In the genomic region with DNA sequence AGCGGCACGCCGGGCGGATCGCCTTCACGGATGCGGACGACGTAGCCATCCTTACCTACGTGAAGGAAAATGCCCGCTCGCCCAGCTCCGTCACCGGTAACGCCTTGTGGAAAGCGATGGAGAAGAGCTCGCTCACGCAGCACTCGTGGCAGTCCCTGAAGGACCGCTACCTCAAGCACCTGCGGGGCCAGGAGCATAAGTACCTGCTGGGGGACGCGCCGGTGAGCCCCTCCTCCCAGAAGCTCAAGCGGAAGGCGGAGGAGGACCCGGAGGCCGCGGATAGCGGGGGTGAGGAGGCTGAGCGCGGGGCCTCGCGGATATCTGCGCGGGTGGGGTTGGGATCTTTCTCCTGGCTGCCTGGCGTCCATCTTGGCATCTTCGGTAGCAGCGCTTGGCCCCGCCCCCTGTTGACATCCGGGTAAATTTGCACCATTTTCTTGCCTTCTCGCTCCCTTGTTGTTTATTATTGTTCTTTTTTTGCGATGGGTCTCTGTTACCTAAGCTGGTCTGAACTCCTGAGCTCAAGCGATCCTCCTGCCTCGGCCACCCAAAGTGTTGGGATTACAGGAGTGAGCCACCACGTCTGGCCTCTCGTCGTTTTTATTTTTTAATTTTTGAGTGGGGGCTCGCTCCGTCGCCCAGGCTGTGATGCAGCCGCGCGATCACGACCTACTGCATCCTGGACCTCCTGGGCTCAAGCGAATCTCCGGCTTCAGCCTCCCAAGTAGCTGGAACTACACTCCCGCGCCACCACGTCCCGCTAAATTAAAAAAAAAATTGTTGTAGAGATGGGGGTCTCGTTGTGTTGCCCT, we compare ENCODE assay signal across 9 cellular contexts. TPM values are rescaled to one million over a fixed set of nuclear protein-coding genes. Genes with fewer than 3 reads are reported as not detected.
A peak's percentile ranks its signal among the peaks of the same experiment; 100 is the strongest.
DNase-seq lines count a peak whose midpoint lies in the region; ATAC-seq and TF ChIP-seq lines count a peak whose summit lies in the region.
"Had no signal": no experiment of that assay in that cellular context is flagged by ENCODE, and none has a peak within 500 bp of the region (broad histone marks: within the 10 kb centered on the region; RNA-seq: fewer than 3 reads in every experiment).

No MANE protein-coding gene starts in this region.

- no peaks in the 10 kb centered on the region for H3K27me3 Mint-ChIP-seq in activated CD4-positive, alpha-beta memory T cell treated with anti-CD3 and anti-CD28 coated beads, Interleukin-2, amount 10 ng/mL, durations not matched to agents 7 days and 5 days

- DNase-seq in BJ (ENCODE audit: low read depth) = no peak
- peak; percentile 50 for DNase-seq in GM19238 (ENCODE audit: insufficient read length, low spot score)
- peak; percentile 42 for DNase-seq in NCI-H748 treated with DMSO at 0.1 percent for 48 hours (lab: John Stamatoyannopoulos, UW)
- peak; percentile 88 for DNase-seq in activated CD4-positive, alpha-beta memory T cell treated with anti-CD3 and anti-CD28 coated beads, Interleukin-2, amount 10 ng/mL, durations not matched to agents 7 days and 5 days
- DNase-seq in ecto neural progenitor cell (ENCODE audit: low spot score) = peak; percentile 83
- peak; percentile 81 for DNase-seq in lung (ENCODE audit: low spot score)
- peak; percentile 65 to 84 (median 77) for DNase-seq in stimulated activated CD4-positive, alpha-beta T cell treated with anti-CD3 and anti-CD28 coated beads, TNF-alpha, amount 100 ng/mL, for 24 hours (ENCODE audit: low read depth in 3 of 3)

- peak overlapping the region; percentile 83 to 99 for H3K27ac ChIP-seq in lung (ENCODE audit: low read depth in 1 of 2, low read length in 1 of 2)

- peaks cover 63% of the 10 kb centered on the region for H3K36me3 Mint-ChIP-seq in activated CD4-positive, alpha-beta memory T cell treated with anti-CD3 and anti-CD28 coated beads, Interleukin-2, amount 10 ng/mL, durations not matched to agents 7 days and 5 days (ENCODE audit: low read depth)

- peak overlapping the region; percentile 96 for H3K4me3 ChIP-seq in BJ (ENCODE audit: low read depth, low read length)
- peak overlapping the region; percentile 96 for H3K4me3 ChIP-seq in lung

- 0% methylated on average over 61 to 62 of the region's 62 CpGs for WGBS in lung, 2 donors

- TF ChIP-seq CTCF in BJ (IDR thresholded peaks at IDR 0.05; ENCODE audit: insufficient read depth, low read depth, low read length) (no peak), lung (IDR thresholded peaks at IDR 0.05; ENCODE audit: control extremely low read depth, extremely low read depth) (no peak)

- peak overlapping the region; percentile 99 for H3K27ac Mint-ChIP-seq in activated CD4-positive, alpha-beta memory T cell treated with anti-CD3 and anti-CD28 coated beads, Interleukin-2, amount 10 ng/mL, durations not matched to agents 7 days and 5 days

- peaks cover 0 to 1% of the 10 kb centered on the region in 2 donors for H3K9me3 ChIP-seq in lung (ENCODE audit: control insufficient read depth in 2 of 2, insufficient read depth in 1 of 2, low read length in 1 of 2)

- CTCF ChIA-PET in BJ (lab: Yijun Ruan, JAX) = interaction anchor here (1.0 to 1.5 kb wide), 2 partner anchors 11 to 115 kb away, joined by 4 to 5 read pairs; no protein-coding TSS in a partner anchor
- CTCF ChIA-PET in activated CD4-positive, alpha-beta memory T cell treated with anti-CD3 and anti-CD28 coated beads, Interleukin-2, amount 10 ng/mL, durations not matched to agents 7 days and 5 days (lab: Charles Lee) = interaction anchor here (0.6 to 3.7 kb wide), 9 partner anchors 27 to 449 kb away, joined by 3 to 30 read pairs (median 5); partner anchors contain the start of genes ADAT1, TMEM170A and TMEM231

- peak; percentile 40 for ATAC-seq in HG03432 (IDR thresholded peaks at IDR 0.05; ENCODE audit: unreplicated experiment)
- peak; percentile 69 for ATAC-seq in lung (ENCODE audit: insufficient read depth, low FRiP score)

- no peaks in the 10 kb centered on the region for H3K27me3 ChIP-seq in BJ (ENCODE audit: control insufficient read depth, insufficient read depth, low read length)
- no peaks in the 10 kb centered on the region for H3K27me3 ChIP-seq in lung (ENCODE audit: control insufficient read depth, insufficient read depth)

- POLR2A ChIA-PET in BJ (lab: Charles Lee) = interaction anchor here (0.5 to 1.0 kb wide), 3 partner anchors 26 to 1542 kb away, joined by 3 to 8 read pairs (median 7); partner anchors contain the start of genes ADAT1 and MON1B
- POLR2A ChIA-PET in activated CD4-positive, alpha-beta memory T cell treated with anti-CD3 and anti-CD28 coated beads, Interleukin-2, amount 10 ng/mL, durations not matched to agents 7 days and 5 days (lab: Charles Lee) = interaction anchor here (0.7 to 8.6 kb wide), 30 partner anchors 10 to 1542 kb away, joined by 3 to 184 read pairs (median 6); partner anchors contain the start of genes ADAT1, CFDP1, GABARAPL2 and MON1B

- peaks cover 70% of the 10 kb centered on the region for H3K4me1 Mint-ChIP-seq in activated CD4-positive, alpha-beta memory T cell treated with anti-CD3 and anti-CD28 coated beads, Interleukin-2, amount 10 ng/mL, durations not matched to agents 7 days and 5 days

- peak overlapping the region; percentile 95 for H3K4me3 Mint-ChIP-seq in activated CD4-positive, alpha-beta memory T cell treated with anti-CD3 and anti-CD28 coated beads, Interleukin-2, amount 10 ng/mL, durations not matched to agents 7 days and 5 days

- peaks cover 13 to 14% of the 10 kb centered on the region in 2 donors for H3K4me1 ChIP-seq in lung (ENCODE audit: control insufficient read depth in 2 of 2, insufficient read depth in 2 of 2, low read length in 2 of 2)

- H3K9me3 Mint-ChIP-seq in activated CD4-positive, alpha-beta memory T cell treated with anti-CD3 and anti-CD28 coated beads, Interleukin-2, amount 10 ng/mL, durations not matched to agents 7 days and 5 days = no peaks in the 10 kb centered on the region

- H3K36me3 ChIP-seq in BJ (ENCODE audit: control insufficient read depth, insufficient read depth, low read length) (peaks cover 2% of the 10 kb centered on the region; the same call in 1 of the 2 replicates), lung (ENCODE audit: control insufficient read depth in 2 of 2, insufficient read depth in 2 of 2, low read length in 2 of 2) (peaks cover 0 to 4% of the 10 kb centered on the region in 2 donors)

RNA-seq across cellular contexts. Expression of gene TERF2IP, which starts 0.9 kb away (rescaled TPM):
- 19.1 and 28.9 TPM in 2 replicates for polyA plus RNA-seq in BJ (2011; rRNA removed)
- 6.2 and 7.2 TPM in 2 replicates for polyA minus RNA-seq in BJ (2011; rRNA and poly(A)+ RNA removed)
- 10 to 100 TPM; 92.7 to 96.2 TPM for total RNA-seq in activated CD4-positive, alpha-beta memory T cell treated with anti-CD3 and anti-CD28 coated beads, Interleukin-2, amount 10 ng/mL, durations not matched to agents 7 days and 5 days
- 10 to 100 TPM; 51.8 to 73.8 TPM for total RNA-seq in lung
- polyA plus RNA-seq in lung = 10 to 100 TPM; 47.7 to 51.3 TPM

RNA-seq across cellular contexts. Expression of gene KARS1, which starts 1.0 kb away (rescaled TPM):
- polyA plus RNA-seq in BJ (2011; rRNA removed) (118 and 170 TPM in 2 replicates), lung (100 to 1,000 TPM; 105 to 107 TPM)
- 38.6 and 42.4 TPM in 2 replicates for polyA minus RNA-seq in BJ (2011; rRNA and poly(A)+ RNA removed)
- total RNA-seq in activated CD4-positive, alpha-beta memory T cell treated with anti-CD3 and anti-CD28 coated beads, Interleukin-2, amount 10 ng/mL, durations not matched to agents 7 days and 5 days = 100 to 1,000 TPM; 169 to 170 TPM
- 10 to 100 TPM; 74.8 to 95.3 TPM for total RNA-seq in lung

RNA-seq across cellular contexts. Expression of gene ADAT1, which starts 25.4 kb away (rescaled TPM):
- polyA plus RNA-seq in BJ (2011; rRNA removed) (18.9 and 26.5 TPM in 2 replicates), lung (10 to 100 TPM; 14.2 to 26.8 TPM)
- polyA minus RNA-seq in BJ (2011; rRNA and poly(A)+ RNA removed) = 18.7 and 18.8 TPM in 2 replicates
- 10 to 100 TPM; 50.7 to 56.0 TPM for total RNA-seq in activated CD4-positive, alpha-beta memory T cell treated with anti-CD3 and anti-CD28 coated beads, Interleukin-2, amount 10 ng/mL, durations not matched to agents 7 days and 5 days
- 10 to 100 TPM; 51.8 to 52.6 TPM for total RNA-seq in lung

RNA-seq across cellular contexts. Expression of gene CPHXL2, which starts 28.3 kb away (rescaled TPM):
- polyA plus RNA-seq in BJ (2011; rRNA removed) = not detected in 2 replicates
- not detected in 2 replicates for polyA minus RNA-seq in BJ (2011; rRNA and poly(A)+ RNA removed)
- not detected for total RNA-seq in activated CD4-positive, alpha-beta memory T cell treated with anti-CD3 and anti-CD28 coated beads, Interleukin-2, amount 10 ng/mL, durations not matched to agents 7 days and 5 days
- not detected for total RNA-seq in lung
- polyA plus RNA-seq in lung = not detected
- total RNA-seq: activated CD8-positive, alpha-beta memory T cell treated with anti-CD3 and anti-CD28 coated beads for 36 hours had no signal

RNA-seq across cellular contexts. Expression of gene DUXB, which starts 52.8 kb away (rescaled TPM):
- polyA plus RNA-seq in BJ (2011; rRNA removed) (not detected in 2 replicates), lung (not detected)
- not detected in 2 replicates for polyA minus RNA-seq in BJ (2011; rRNA and poly(A)+ RNA removed)
- total RNA-seq in activated CD4-positive, alpha-beta memory T cell treated with anti-CD3 and anti-CD28 coated beads, Interleukin-2, amount 10 ng/mL, durations not matched to agents 7 days and 5 days = not detected
- total RNA-seq in lung = not detected
- total RNA-seq: activated CD8-positive, alpha-beta memory T cell treated with anti-CD3 and anti-CD28 coated beads for 36 hours had no signal
